In the genomic region with DNA sequence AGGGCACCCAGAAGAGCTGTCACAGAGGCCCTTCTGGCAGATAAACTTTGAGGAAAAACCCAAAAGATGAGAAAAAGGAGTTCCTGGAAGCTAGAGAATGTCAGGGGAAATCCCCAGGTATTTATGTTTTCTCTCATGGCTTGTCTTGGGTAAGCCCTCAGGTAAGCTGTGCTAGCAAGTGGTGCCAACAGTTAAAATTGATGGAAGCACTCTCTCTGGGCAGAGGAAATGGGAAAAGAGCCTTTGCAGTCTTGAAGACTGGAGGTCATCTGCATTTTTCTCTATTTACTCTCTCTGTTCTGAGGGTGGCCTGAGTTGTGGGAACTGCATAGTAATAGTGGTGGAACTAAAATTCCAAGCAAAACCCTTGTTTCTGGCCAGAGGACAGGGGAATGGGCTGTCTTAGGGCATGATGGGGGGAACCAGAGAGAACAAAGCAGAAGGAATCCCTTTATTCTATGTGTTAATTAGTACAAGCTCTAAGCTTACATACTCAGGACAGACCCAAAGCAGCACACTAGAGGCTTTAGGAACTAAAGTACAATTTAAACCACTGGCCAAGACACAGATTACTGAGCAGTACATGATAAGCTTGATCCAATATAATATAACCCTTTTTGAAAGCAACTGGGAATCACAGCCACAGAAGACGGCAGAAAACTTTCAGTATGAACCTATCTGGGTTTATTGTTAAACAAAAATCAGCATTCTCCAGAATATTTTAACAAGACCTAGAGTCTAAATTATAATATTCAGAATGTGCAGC, we compare ENCODE assay signal across 16 cellular contexts. TPM values are rescaled to one million over a fixed set of nuclear protein-coding genes. Genes with fewer than 3 reads are reported as not detected.
"Had no signal": no experiment of that assay in that cellular context is flagged by ENCODE, and none has a peak within 500 bp of the region (broad histone marks: within the 10 kb centered on the region; RNA-seq: fewer than 3 reads in every experiment).

No MANE protein-coding gene starts in this region.

- H3K4me3 ChIP-seq: psoas muscle, sigmoid colon, spleen, thyroid gland had no signal

- DNase-seq: activated effector memory CD4-positive, alpha-beta T cell treated with Interleukin-2 at 50 U/mL for 16 hours; activated naive CD8-positive, alpha-beta T cell treated with anti-CD3 and anti-CD28 coated beads for 36 hours; brain microvascular endothelial cell; effector CD8-positive, alpha-beta T cell; foreskin fibroblast; glutamatergic neuron; hypothalamus; mesendoderm; psoas muscle; sigmoid colon; spleen; SW 1271; thyroid gland had no signal

- H3K4me1 Mint-ChIP-seq: nephron had no signal

- H3K27me3 Mint-ChIP-seq: activated naive CD8-positive, alpha-beta T cell treated with anti-CD3 and anti-CD28 coated beads for 36 hours had no signal

- H3K27ac ChIP-seq: brain microvascular endothelial cell, psoas muscle, sigmoid colon, spleen, thyroid gland had no signal

- H3K36me3 ChIP-seq: brain microvascular endothelial cell, thyroid gland had no signal

- H3K27ac Mint-ChIP-seq: activated naive CD8-positive, alpha-beta T cell treated with anti-CD3 and anti-CD28 coated beads for 36 hours; nephron; T-helper 2 cell treated with Interferon-gamma antibody and Interleukin-4, amounts not matched to agents 5 μg/mL and 100 μg/mL, for 36 hours had no signal

- H3K4me3 Mint-ChIP-seq: activated naive CD8-positive, alpha-beta T cell treated with anti-CD3 and anti-CD28 coated beads for 36 hours; nephron; T-helper 2 cell treated with Interferon-gamma antibody and Interleukin-4, amounts not matched to agents 5 μg/mL and 100 μg/mL, for 36 hours had no signal

- H3K9me3 ChIP-seq: psoas muscle, sigmoid colon, spleen, thyroid gland had no signal

- H3K9me3 Mint-ChIP-seq: nephron; T-helper 2 cell treated with Interferon-gamma antibody and Interleukin-4, amounts not matched to agents 5 μg/mL and 100 μg/mL, for 36 hours had no signal

- H3K27me3 ChIP-seq: brain microvascular endothelial cell, sigmoid colon, spleen, thyroid gland had no signal

- ATAC-seq: psoas muscle had no signal

- H3K4me1 ChIP-seq: psoas muscle, sigmoid colon, spleen, thyroid gland had no signal

RNA-seq across cellular contexts. Expression of a gene that starts 53.3 kb away (rescaled TPM):
- total RNA-seq: activated naive CD8-positive, alpha-beta T cell treated with anti-CD3 and anti-CD28 coated beads for 36 hours; osteoblast had no signal
